1 cellular context compared by ENCODE assay signal in the genomic region with DNA sequence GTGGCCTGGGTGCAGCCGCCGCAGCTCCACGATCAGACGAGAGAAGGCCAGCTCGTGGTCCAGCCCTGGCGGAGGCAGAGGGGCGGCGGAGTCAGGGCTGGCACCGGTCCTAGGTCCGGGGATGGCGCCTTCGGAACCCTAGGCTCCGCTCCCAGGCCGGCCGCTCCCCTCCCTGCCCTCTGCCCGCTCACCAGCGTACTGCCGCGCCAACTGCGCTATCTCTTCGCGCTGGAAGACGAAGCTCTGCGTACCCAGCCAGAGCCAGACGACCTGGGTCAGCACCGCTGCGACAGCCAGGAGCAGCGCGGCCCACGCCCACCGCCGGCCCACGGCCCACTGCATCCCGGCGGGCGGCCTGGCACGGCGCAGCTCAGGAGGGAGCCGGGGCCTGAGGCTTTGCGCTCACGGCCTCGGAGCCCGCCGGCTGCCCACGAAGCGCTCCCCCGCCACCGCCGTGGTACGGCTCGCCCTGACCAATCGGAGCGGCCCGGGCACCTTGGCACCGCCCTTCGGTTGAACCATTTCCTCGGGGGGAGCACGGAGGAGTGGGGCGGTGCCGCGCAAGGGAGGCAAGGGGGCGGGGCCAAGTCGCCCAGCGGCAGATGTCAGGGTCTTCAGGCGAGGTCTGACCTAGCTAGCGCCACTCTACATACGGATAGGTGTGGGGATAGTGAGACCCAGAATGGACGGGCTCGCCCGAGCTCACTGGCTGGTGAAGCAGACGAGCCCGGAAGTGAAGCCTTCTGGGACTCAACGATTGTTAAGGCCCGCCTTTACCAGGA.
TF ChIP-seq lines count a peak whose summit lies in the region.

Gene SIGMAR1, minus strand, starts transcription at position 432 of the 782 bp plus-strand sequence. Its CDS starts 90 bp downstream, at position 342.

TF ChIP-seq in GM12878, 131 proteins besides CTCF, POLR2A, EP300 and RAD21 (continued from another document):
- TF ChIP-seq, protein P1, sequence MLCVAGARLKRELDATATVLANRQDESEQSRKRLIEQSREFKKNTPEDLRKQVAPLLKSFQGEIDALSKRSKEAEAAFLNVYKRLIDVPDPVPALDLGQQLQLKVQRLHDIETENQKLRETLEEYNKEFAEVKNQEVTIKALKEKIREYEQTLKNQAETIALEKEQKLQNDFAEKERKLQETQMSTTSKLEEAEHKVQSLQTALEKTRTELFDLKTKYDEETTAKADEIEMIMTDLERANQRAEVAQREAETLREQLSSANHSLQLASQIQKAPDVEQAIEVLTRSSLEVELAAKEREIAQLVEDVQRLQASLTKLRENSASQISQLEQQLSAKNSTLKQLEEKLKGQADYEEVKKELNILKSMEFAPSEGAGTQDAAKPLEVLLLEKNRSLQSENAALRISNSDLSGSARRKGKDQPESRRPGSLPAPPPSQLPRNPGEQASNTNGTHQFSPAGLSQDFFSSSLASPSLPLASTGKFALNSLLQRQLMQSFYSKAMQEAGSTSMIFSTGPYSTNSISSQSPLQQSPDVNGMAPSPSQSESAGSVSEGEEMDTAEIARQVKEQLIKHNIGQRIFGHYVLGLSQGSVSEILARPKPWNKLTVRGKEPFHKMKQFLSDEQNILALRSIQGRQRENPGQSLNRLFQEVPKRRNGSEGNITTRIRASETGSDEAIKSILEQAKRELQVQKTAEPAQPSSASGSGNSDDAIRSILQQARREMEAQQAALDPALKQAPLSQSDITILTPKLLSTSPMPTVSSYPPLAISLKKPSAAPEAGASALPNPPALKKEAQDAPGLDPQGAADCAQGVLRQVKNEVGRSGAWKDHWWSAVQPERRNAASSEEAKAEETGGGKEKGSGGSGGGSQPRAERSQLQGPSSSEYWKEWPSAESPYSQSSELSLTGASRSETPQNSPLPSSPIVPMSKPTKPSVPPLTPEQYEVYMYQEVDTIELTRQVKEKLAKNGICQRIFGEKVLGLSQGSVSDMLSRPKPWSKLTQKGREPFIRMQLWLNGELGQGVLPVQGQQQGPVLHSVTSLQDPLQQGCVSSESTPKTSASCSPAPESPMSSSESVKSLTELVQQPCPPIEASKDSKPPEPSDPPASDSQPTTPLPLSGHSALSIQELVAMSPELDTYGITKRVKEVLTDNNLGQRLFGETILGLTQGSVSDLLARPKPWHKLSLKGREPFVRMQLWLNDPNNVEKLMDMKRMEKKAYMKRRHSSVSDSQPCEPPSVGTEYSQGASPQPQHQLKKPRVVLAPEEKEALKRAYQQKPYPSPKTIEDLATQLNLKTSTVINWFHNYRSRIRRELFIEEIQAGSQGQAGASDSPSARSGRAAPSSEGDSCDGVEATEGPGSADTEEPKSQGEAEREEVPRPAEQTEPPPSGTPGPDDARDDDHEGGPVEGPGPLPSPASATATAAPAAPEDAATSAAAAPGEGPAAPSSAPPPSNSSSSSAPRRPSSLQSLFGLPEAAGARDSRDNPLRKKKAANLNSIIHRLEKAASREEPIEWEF (IDR thresholded peaks at IDR 0.05; ENCODE audit: insufficient replicate concordance, low read depth, low read length) = no peak
- no peak for TF ChIP-seq SMAD1 (IDR thresholded peaks at IDR 0.05; ENCODE audit: low read depth, partially characterized antibody)
- no peak for TF ChIP-seq RFX5 (IDR thresholded peaks at IDR 0.05; ENCODE audit: low read depth, low read length)
- TF ChIP-seq MYB (IDR thresholded peaks at IDR 0.05; ENCODE audit: borderline replicate concordance, low read depth, low read length) = no peak
- TF ChIP-seq ZBED1 (IDR thresholded peaks at IDR 0.05; ENCODE audit: borderline replicate concordance) = no peak
- no peak for TF ChIP-seq RBBP5 (conservative IDR thresholded peaks at IDR 0.05)
- no peak for TF ChIP-seq GABPA (IDR thresholded peaks at IDR 0.05; ENCODE audit: low read depth)
- TF ChIP-seq RUNX3 (IDR thresholded peaks at IDR 0.05; ENCODE audit: low read length) = peak; percentile 2
- no peak for TF ChIP-seq IRF4 (IDR thresholded peaks at IDR 0.05; ENCODE audit: low read depth, low read length)
- TF ChIP-seq SPI1 (IDR thresholded peaks at IDR 0.05; ENCODE audit: borderline replicate concordance, insufficient read depth, low read depth, low read length) = no peak
- no peak for TF ChIP-seq MTA2 (IDR thresholded peaks at IDR 0.05; ENCODE audit: low read depth)
- TF ChIP-seq, protein P2, sequence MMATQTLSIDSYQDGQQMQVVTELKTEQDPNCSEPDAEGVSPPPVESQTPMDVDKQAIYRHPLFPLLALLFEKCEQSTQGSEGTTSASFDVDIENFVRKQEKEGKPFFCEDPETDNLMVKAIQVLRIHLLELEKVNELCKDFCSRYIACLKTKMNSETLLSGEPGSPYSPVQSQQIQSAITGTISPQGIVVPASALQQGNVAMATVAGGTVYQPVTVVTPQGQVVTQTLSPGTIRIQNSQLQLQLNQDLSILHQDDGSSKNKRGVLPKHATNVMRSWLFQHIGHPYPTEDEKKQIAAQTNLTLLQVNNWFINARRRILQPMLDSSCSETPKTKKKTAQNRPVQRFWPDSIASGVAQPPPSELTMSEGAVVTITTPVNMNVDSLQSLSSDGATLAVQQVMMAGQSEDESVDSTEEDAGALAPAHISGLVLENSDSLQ (IDR thresholded peaks at IDR 0.05) = no peak
- peak; percentile 67; the same call in 1 of the 2 replicates for TF ChIP-seq PML (IDR thresholded peaks at IDR 0.05; ENCODE audit: low read length)
- TF ChIP-seq RCOR1 (conservative IDR thresholded peaks at IDR 0.05; ENCODE audit: low read depth, low read length) = no peak
- TF ChIP-seq PAX8 (IDR thresholded peaks at IDR 0.05) = no peak
- peak; percentile 44; the same call in 1 of the 2 replicates for TF ChIP-seq CHD2 (IDR thresholded peaks at IDR 0.05; ENCODE audit: borderline replicate concordance, low read depth, low read length)
- TF ChIP-seq BRCA1 (IDR thresholded peaks at IDR 0.05; ENCODE audit: low read depth, low read length) = no peak
- no peak for TF ChIP-seq EZH2 (IDR thresholded peaks at IDR 0.05; ENCODE audit: borderline replicate concordance, control insufficient read depth, low read depth, low read length)
- peak; percentile 65; the same call in 1 of the 2 replicates for TF ChIP-seq POLR2AphosphoS5 (IDR thresholded peaks at IDR 0.05; ENCODE audit: low read length)
- TF ChIP-seq SUZ12 (IDR thresholded peaks at IDR 0.05; ENCODE audit: unreplicated experiment) = no peak
